ENCODE assay signal across 8 cellular contexts in genomic region chr19:46787040-46787330, GRCh38. TPM values are rescaled to one million over a fixed set of nuclear protein-coding genes. Genes with fewer than 3 reads are reported as not detected.
DNase-seq lines count a peak whose midpoint lies in the region; ATAC-seq and TF ChIP-seq lines count a peak whose summit lies in the region.

No MANE protein-coding gene starts in this region.

- peaks cover 50% of the 10 kb centered on the region for H3K4me1 Mint-ChIP-seq in activated T-cell treated with anti-CD3 and anti-CD28 coated beads, Interleukin-2, amount 50 U/mL, for 4 hours (ENCODE audit: low read depth)

- TF ChIP-seq POLR2A in lower leg skin (IDR thresholded peaks at IDR 0.05), result no peak

- peaks cover 12 to 22% (median 15%) of the 10 kb centered on the region in 3 donors for H3K36me3 ChIP-seq in tibial artery

- no peaks in the 10 kb centered on the region for H3K27me3 ChIP-seq in tibial artery

- DNase-seq in activated T-cell treated with anti-CD3 and anti-CD28 coated beads, Interleukin-2, amount 50 U/mL, for 4 hours, result no peak
- DNase-seq in activated T-cell treated with anti-CD3 and anti-CD28 coated beads, Interleukin-2, amount 50 U/mL, for 48 hours, result no peak
- DNase-seq in lower leg skin (ENCODE audit: low spot score in 2 of 2), result no peak
- DNase-seq in tibial artery, result no peak
- DNase-seq in activated gamma-delta T cell (lab: John Stamatoyannopoulos, UW), result no peak
- DNase-seq in NCI-H2196 treated with DMSO at 0.1 percent for 48 hours (lab: John Stamatoyannopoulos, UW; ENCODE audit: unreplicated experiment), result no peak

- H3K9me3 ChIP-seq in tibial artery, result no peaks in the 10 kb centered on the region

- peaks cover 45% of the 10 kb centered on the region for H3K36me3 Mint-ChIP-seq in activated T-cell treated with anti-CD3 and anti-CD28 coated beads, Interleukin-2, amount 50 U/mL, for 4 hours (ENCODE audit: insufficient read depth)

- H3K27ac ChIP-seq in angular gyrus (ENCODE audit: low read depth, low read length) (peak overlapping the region; percentile 16), tibial artery (peak overlapping the region; percentile 88 to 97)

- ATAC-seq in activated T-cell treated with anti-CD3 and anti-CD28 coated beads, Interleukin-2, amount 50 U/mL, for 4 hours, result no peak
- ATAC-seq in HG02970 (IDR thresholded peaks at IDR 0.05; ENCODE audit: low FRiP score, unreplicated experiment), result no peak

- H3K9me3 Mint-ChIP-seq in activated T-cell treated with anti-CD3 and anti-CD28 coated beads, Interleukin-2, amount 50 U/mL, for 4 hours, result no peaks in the 10 kb centered on the region

- peaks cover 0 to 38% (median 32%) of the 10 kb centered on the region in 4 donors for H3K4me1 ChIP-seq in tibial artery

- H3K4me3 ChIP-seq in lower leg skin (ENCODE audit: low read depth, poor library complexity, severe bottlenecking) (peak overlapping the region; percentile 93), tibial artery (peak overlapping the region; percentile 92 to 95)

- H3K27me3 Mint-ChIP-seq in activated T-cell treated with anti-CD3 and anti-CD28 coated beads, Interleukin-2, amount 50 U/mL, for 4 hours (ENCODE audit: low read depth), result no peaks in the 10 kb centered on the region

- intact Hi-C loops in lower leg skin (cut with DNase I; ENCODE audit: low total_unique reads), result no loop called here
- intact Hi-C loops in tibial artery (cut with DNase I; ENCODE audit: low total_unique reads), result no loop called here

- TF ChIP-seq CTCF in lower leg skin (IDR thresholded peaks at IDR 0.05), result no peak
- TF ChIP-seq CTCF in tibial artery (IDR thresholded peaks at IDR 0.05), result no peak

- peak overlapping the region; percentile 98 for H3K4me3 Mint-ChIP-seq in activated T-cell treated with anti-CD3 and anti-CD28 coated beads, Interleukin-2, amount 50 U/mL, for 4 hours

- 3 to 4% methylated on average over 5 of the region's 5 CpGs for WGBS in lower leg skin, 2 donors

RNA-seq across cellular contexts. Expression of gene SLC1A5, which starts 1.4 kb away (rescaled TPM):
- 100 to 1,000 TPM; 349 to 439 (median 369) TPM for total RNA-seq in activated T-cell treated with anti-CD3 and anti-CD28 coated beads, Interleukin-2, amount 50 U/mL, for 4 hours
- 100 to 1,000 TPM in 3 of 4 donors, 10 to 100 TPM in 1; 59.3 to 181 (median 137) TPM for total RNA-seq in lower leg skin

RNA-seq across cellular contexts. Expression of gene STRN4, which starts 40.7 kb away (rescaled TPM):
- 10 to 100 TPM; 91.3 to 98.0 (median 96.7) TPM for total RNA-seq in activated T-cell treated with anti-CD3 and anti-CD28 coated beads, Interleukin-2, amount 50 U/mL, for 4 hours
- 10 to 100 TPM; 81.5 to 97.6 (median 93.5) TPM for total RNA-seq in lower leg skin

RNA-seq across cellular contexts. Expression of gene FKRP, which starts 41.1 kb away (rescaled TPM):
- total RNA-seq in activated T-cell treated with anti-CD3 and anti-CD28 coated beads, Interleukin-2, amount 50 U/mL, for 4 hours, result 10 to 100 TPM; 26.0 to 31.2 (median 28.9) TPM
- total RNA-seq in lower leg skin, result 10 to 100 TPM in 3 of 4 donors, 1 to 10 TPM in 1; 9.4 to 16.1 (median 12.8) TPM
